ENCODE assay signal across 9 cellular contexts in genomic region chr15:68812596-68813548, GRCh38. TPM values are rescaled to one million over a fixed set of nuclear protein-coding genes. Genes with fewer than 3 reads are reported as not detected.
A peak's percentile ranks its signal among the peaks of the same experiment; 100 is the strongest.
DNase-seq lines count a peak whose midpoint lies in the region; ATAC-seq and TF ChIP-seq lines count a peak whose summit lies in the region.
"Had no signal": no experiment of that assay in that cellular context is flagged by ENCODE, and none has a peak within 500 bp of the region (broad histone marks: within the 10 kb centered on the region; RNA-seq: fewer than 3 reads in every experiment).

No MANE protein-coding gene starts in this region.

- H3K4me3 ChIP-seq in SJSA1: no peak overlapping the region

- peaks cover 29% of the 10 kb centered on the region for H3K4me1 ChIP-seq in SJSA1 (replicated peaks)

- H3K27ac Mint-ChIP-seq in CD4-positive, alpha-beta T cell: peak overlapping the region; percentile 69
- H3K27ac Mint-ChIP-seq in progenitor cell of endocrine pancreas: peak overlapping the region; percentile 86

- ATAC-seq in CD4-positive, alpha-beta T cell (ENCODE audit: poor library complexity): no peak
- no peak for ATAC-seq in HG02938 (IDR thresholded peaks at IDR 0.05; ENCODE audit: unreplicated experiment)

- peaks cover 66% of the 10 kb centered on the region for H3K36me3 Mint-ChIP-seq in CD4-positive, alpha-beta T cell (ENCODE audit: low read depth)
- peaks cover 4% of the 10 kb centered on the region for H3K36me3 Mint-ChIP-seq in progenitor cell of endocrine pancreas (ENCODE audit: insufficient read depth)

- intact Hi-C loops in CD4-positive, alpha-beta T cell (cut with DNase I, micrococcal nuclease): loop anchor here in 1 of 2 experiments (10.0 kb wide), 3 partner anchors 352 to 642 kb away; partner anchors contain the start of genes FEM1B, GLCE and RPLP1

- peak overlapping the region; percentile 42 for H3K4me3 Mint-ChIP-seq in CD4-positive, alpha-beta T cell
- no peak overlapping the region for H3K4me3 Mint-ChIP-seq in progenitor cell of endocrine pancreas (ENCODE audit: low read depth)

- H3K36me3 ChIP-seq in SJSA1: peaks cover 50% of the 10 kb centered on the region

- H3K9me3 ChIP-seq in CD4-positive, alpha-beta T cell (ENCODE audit: control insufficient read depth, low read length): no peaks in the 10 kb centered on the region
- H3K9me3 ChIP-seq in SJSA1 (replicated peaks): no peaks in the 10 kb centered on the region

- H3K27me3 ChIP-seq in CD4-positive, alpha-beta T cell (ENCODE audit: control insufficient read depth, insufficient read depth, low read length): no peaks in the 10 kb centered on the region
- no peaks in the 10 kb centered on the region for H3K27me3 ChIP-seq in SJSA1 (replicated peaks)

- TF ChIP-seq CTCF in CD4-positive, alpha-beta T cell (IDR thresholded peaks at IDR 0.05): no peak
- no peak for TF ChIP-seq CTCF in progenitor cell of endocrine pancreas (IDR thresholded peaks at IDR 0.05; ENCODE audit: unreplicated experiment)

- no peaks in the 10 kb centered on the region for H3K27me3 Mint-ChIP-seq in CD4-positive, alpha-beta T cell
- no peaks in the 10 kb centered on the region for H3K27me3 Mint-ChIP-seq in progenitor cell of endocrine pancreas

- no peak overlapping the region for H3K27ac ChIP-seq in CD4-positive, alpha-beta T cell (ENCODE audit: low read depth, low read length)
- no peak overlapping the region for H3K27ac ChIP-seq in SJSA1

- CTCF ChIA-PET in CD4-positive, alpha-beta T cell (lab: Charles Lee): no interaction called here

- POLR2A ChIA-PET in CD4-positive, alpha-beta T cell (lab: Charles Lee): interaction anchor here (1.2 kb wide), 1 partner anchor 12 kb away, joined by 3 read pairs; no protein-coding TSS in a partner anchor

- no peaks in the 10 kb centered on the region for H3K9me3 Mint-ChIP-seq in CD4-positive, alpha-beta T cell
- no peaks in the 10 kb centered on the region for H3K9me3 Mint-ChIP-seq in progenitor cell of endocrine pancreas (ENCODE audit: low read depth)

- H3K4me1 Mint-ChIP-seq in CD4-positive, alpha-beta T cell (ENCODE audit: low read depth): peaks cover 91% of the 10 kb centered on the region
- peaks cover 58% of the 10 kb centered on the region for H3K4me1 Mint-ChIP-seq in progenitor cell of endocrine pancreas (ENCODE audit: low read depth)

- DNase-seq in CD4-positive, alpha-beta T cell: no peak
- DNase-seq in SJSA1 (ENCODE audit: low read depth in 1 of 2, low spot score in 2 of 2) (peak; percentile 12 to 22), fibroblast of gingiva (ENCODE audit: low read depth) (peak; percentile 42), progenitor cell of endocrine pancreas (ENCODE audit: low spot score, unreplicated experiment) (no peak), NCI-H146 treated with DMSO at 0.1 percent for 48 hours (lab: John Stamatoyannopoulos, UW; ENCODE audit: unreplicated experiment) (no peak), HPDE6-E6E7 (ENCODE audit: extremely low spot score) (no peak)
- DNase-seq in stimulated activated naive CD4-positive, alpha-beta T cell treated with Interleukin-2 at 50 U/mL for 16 hours (lab: John Stamatoyannopoulos, UW): no peak
- DNase-seq: RPMI8226 had no signal

RNA-seq across cellular contexts. Expression of gene ANP32A, which starts 7.8 kb away (rescaled TPM):
- 10 to 100 TPM; 55.1 to 57.3 TPM for total RNA-seq in CD4-positive, alpha-beta T cell
- total RNA-seq in SJSA1 (2014; rRNA removed; shearing (Covaris generic)): 91.2 and 110 TPM in 2 replicates
- 263 and 279 TPM in 2 replicates for total RNA-seq in progenitor cell of endocrine pancreas

Comparison
In these comparisons a context has a peak if more than half of its experiments do, and no peak if none do; other contexts are left out.
1. DNase-seq: peak in SJSA1 (2 of 2) and fibroblast of gingiva (single experiment); none in CD4-positive, alpha-beta T cell (0 of 10), progenitor cell of endocrine pancreas (single experiment), stimulated activated naive CD4-positive, alpha-beta T cell treated with Interleukin-2 at 50 U/mL for 16 hours (single experiment), NCI-H146 treated with DMSO at 0.1 percent for 48 hours (single experiment) and HPDE6-E6E7 (single experiment).